ENCODE assay signal across 1 cellular context in the genomic region with DNA sequence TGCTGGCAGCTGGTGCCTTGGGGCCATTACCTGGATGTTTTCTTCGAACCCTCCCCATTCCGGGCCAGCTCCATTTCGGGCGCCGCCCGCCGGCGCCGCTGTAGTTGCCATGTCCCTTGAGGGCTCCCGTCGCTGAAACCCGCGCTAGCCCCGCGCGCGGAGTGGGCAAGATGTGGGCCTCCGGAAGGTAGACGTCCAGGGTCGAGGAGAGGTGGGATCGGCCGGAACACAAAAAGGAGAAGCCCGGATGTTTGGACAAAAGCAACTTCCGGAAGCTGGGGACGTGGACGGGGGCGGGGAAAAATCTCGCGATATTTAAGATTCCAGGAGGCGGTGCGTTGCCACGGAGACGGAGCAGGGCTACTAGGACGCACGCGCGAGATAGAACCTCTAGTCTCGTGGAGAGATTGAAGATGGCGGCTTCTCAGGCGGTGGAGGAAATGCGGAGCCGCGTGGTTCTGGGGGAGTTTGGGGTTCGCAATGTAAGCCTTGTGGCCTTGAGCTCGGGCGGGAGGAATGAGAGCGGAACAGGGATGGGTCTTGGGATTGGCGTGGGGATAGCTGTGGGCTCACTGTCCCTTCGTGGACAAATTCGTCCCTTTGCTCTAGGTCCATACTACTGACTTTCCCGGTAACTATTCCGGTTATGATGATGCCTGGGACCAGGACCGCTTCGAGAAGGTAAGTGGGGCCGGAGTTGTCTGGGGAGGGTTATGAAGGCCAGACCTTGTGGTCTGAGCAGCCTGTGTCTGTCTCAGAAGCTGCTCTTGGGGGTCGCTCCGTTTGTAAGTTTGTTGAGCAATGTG.
TF ChIP-seq lines count a peak whose summit lies in the region.

A gene with protein sequence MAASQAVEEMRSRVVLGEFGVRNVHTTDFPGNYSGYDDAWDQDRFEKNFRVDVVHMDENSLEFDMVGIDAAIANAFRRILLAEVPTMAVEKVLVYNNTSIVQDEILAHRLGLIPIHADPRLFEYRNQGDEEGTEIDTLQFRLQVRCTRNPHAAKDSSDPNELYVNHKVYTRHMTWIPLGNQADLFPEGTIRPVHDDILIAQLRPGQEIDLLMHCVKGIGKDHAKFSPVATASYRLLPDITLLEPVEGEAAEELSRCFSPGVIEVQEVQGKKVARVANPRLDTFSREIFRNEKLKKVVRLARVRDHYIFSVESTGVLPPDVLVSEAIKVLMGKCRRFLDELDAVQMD (plus strand): TSS at position 393 of the 806 bp plus-strand sequence. CDS start 21 bp downstream, at position 414.
A gene (minus strand): TSS at position 230 of the 806 bp plus-strand sequence. CDS start 119 bp downstream, at position 111.

TF ChIP-seq in HepG2, 621 proteins besides CTCF, POLR2A, EP300 and RAD21 (continued from another document and continues in another):
- TF ChIP-seq, protein P1, sequence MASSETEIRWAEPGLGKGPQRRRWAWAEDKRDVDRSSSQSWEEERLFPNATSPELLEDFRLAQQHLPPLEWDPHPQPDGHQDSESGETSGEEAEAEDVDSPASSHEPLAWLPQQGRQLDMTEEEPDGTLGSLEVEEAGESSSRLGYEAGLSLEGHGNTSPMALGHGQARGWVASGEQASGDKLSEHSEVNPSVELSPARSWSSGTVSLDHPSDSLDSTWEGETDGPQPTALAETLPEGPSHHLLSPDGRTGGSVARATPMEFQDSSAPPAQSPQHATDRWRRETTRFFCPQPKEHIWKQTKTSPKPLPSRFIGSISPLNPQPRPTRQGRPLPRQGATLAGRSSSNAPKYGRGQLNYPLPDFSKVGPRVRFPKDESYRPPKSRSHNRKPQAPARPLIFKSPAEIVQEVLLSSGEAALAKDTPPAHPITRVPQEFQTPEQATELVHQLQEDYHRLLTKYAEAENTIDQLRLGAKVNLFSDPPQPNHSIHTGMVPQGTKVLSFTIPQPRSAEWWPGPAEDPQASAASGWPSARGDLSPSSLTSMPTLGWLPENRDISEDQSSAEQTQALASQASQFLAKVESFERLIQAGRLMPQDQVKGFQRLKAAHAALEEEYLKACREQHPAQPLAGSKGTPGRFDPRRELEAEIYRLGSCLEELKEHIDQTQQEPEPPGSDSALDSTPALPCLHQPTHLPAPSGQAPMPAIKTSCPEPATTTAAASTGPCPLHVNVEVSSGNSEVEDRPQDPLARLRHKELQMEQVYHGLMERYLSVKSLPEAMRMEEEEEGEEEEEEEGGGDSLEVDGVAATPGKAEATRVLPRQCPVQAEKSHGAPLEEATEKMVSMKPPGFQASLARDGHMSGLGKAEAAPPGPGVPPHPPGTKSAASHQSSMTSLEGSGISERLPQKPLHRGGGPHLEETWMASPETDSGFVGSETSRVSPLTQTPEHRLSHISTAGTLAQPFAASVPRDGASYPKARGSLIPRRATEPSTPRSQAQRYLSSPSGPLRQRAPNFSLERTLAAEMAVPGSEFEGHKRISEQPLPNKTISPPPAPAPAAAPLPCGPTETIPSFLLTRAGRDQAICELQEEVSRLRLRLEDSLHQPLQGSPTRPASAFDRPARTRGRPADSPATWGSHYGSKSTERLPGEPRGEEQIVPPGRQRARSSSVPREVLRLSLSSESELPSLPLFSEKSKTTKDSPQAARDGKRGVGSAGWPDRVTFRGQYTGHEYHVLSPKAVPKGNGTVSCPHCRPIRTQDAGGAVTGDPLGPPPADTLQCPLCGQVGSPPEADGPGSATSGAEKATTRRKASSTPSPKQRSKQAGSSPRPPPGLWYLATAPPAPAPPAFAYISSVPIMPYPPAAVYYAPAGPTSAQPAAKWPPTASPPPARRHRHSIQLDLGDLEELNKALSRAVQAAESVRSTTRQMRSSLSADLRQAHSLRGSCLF (CRISPR knock-in tag; IDR thresholded peaks at IDR 0.05; ENCODE audit: borderline replicate concordance): no peak
- TF ChIP-seq MEIS1 (CRISPR knock-in tag; IDR thresholded peaks at IDR 0.05; ENCODE audit: borderline replicate concordance) (peak; percentile 73; the same call in 1 of the 2 replicates), ZNF296 (CRISPR knock-in tag; conservative IDR thresholded peaks at IDR 0.05) (peak; percentile 67; the same call in 1 of the 2 replicates), ZBTB1 (CRISPR knock-in tag; IDR thresholded peaks at IDR 0.05; ENCODE audit: borderline replicate concordance) (no peak), ZNF367 (CRISPR knock-in tag; IDR thresholded peaks at IDR 0.05; ENCODE audit: borderline replicate concordance) (0 out of 2 replicates have a peak, but pooled peaks have one; percentile 37), ZNF773 (CRISPR knock-in tag; IDR thresholded peaks at IDR 0.05; ENCODE audit: borderline replicate concordance) (peak; percentile 36; the same call in 1 of the 2 replicates), JUNB (CRISPR knock-in tag; IDR thresholded peaks at IDR 0.05; ENCODE audit: borderline replicate concordance) (no peak), HDAC1 (CRISPR knock-in tag; IDR thresholded peaks at IDR 0.05) (peak; percentile 94), ZNF781 (CRISPR knock-in tag; IDR thresholded peaks at IDR 0.05; ENCODE audit: borderline replicate concordance, not compliant biosample characterization) (peak; percentile 57), SYNCRIP (IDR thresholded peaks at IDR 0.05; ENCODE audit: insufficient read depth, low read depth, low read length) (no peak), NCOA1 (CRISPR knock-in tag; IDR thresholded peaks at IDR 0.05) (no peak), ZNF530 (CRISPR knock-in tag; IDR thresholded peaks at IDR 0.05; ENCODE audit: low read depth) (no peak), REPIN1 (CRISPR knock-in tag; IDR thresholded peaks at IDR 0.05; ENCODE audit: borderline replicate concordance, low read depth) (peak; percentile 82; the same call in 1 of the 2 replicates), ZNF292 (CRISPR knock-in tag; IDR thresholded peaks at IDR 0.05; ENCODE audit: borderline replicate concordance, low read depth) (no peak), SAP130 (CRISPR knock-in tag; IDR thresholded peaks at IDR 0.05; ENCODE audit: low read depth) (peak; percentile 98), ZC3H4 (CRISPR knock-in tag; IDR thresholded peaks at IDR 0.05; ENCODE audit: borderline replicate concordance) (no peak), MTA3 (CRISPR knock-in tag; IDR thresholded peaks at IDR 0.05) (no peak)
- TF ChIP-seq, protein P2, sequence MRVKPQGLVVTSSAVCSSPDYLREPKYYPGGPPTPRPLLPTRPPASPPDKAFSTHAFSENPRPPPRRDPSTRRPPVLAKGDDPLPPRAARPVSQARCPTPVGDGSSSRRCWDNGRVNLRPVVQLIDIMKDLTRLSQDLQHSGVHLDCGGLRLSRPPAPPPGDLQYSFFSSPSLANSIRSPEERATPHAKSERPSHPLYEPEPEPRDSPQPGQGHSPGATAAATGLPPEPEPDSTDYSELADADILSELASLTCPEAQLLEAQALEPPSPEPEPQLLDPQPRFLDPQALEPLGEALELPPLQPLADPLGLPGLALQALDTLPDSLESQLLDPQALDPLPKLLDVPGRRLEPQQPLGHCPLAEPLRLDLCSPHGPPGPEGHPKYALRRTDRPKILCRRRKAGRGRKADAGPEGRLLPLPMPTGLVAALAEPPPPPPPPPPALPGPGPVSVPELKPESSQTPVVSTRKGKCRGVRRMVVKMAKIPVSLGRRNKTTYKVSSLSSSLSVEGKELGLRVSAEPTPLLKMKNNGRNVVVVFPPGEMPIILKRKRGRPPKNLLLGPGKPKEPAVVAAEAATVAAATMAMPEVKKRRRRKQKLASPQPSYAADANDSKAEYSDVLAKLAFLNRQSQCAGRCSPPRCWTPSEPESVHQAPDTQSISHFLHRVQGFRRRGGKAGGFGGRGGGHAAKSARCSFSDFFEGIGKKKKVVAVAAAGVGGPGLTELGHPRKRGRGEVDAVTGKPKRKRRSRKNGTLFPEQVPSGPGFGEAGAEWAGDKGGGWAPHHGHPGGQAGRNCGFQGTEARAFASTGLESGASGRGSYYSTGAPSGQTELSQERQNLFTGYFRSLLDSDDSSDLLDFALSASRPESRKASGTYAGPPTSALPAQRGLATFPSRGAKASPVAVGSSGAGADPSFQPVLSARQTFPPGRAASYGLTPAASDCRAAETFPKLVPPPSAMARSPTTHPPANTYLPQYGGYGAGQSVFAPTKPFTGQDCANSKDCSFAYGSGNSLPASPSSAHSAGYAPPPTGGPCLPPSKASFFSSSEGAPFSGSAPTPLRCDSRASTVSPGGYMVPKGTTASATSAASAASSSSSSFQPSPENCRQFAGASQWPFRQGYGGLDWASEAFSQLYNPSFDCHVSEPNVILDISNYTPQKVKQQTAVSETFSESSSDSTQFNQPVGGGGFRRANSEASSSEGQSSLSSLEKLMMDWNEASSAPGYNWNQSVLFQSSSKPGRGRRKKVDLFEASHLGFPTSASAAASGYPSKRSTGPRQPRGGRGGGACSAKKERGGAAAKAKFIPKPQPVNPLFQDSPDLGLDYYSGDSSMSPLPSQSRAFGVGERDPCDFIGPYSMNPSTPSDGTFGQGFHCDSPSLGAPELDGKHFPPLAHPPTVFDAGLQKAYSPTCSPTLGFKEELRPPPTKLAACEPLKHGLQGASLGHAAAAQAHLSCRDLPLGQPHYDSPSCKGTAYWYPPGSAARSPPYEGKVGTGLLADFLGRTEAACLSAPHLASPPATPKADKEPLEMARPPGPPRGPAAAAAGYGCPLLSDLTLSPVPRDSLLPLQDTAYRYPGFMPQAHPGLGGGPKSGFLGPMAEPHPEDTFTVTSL (CRISPR knock-in tag; IDR thresholded peaks at IDR 0.05; ENCODE audit: borderline replicate concordance): peak; percentile 48; the same call in 1 of the 2 replicates
- TF ChIP-seq, protein P3, sequence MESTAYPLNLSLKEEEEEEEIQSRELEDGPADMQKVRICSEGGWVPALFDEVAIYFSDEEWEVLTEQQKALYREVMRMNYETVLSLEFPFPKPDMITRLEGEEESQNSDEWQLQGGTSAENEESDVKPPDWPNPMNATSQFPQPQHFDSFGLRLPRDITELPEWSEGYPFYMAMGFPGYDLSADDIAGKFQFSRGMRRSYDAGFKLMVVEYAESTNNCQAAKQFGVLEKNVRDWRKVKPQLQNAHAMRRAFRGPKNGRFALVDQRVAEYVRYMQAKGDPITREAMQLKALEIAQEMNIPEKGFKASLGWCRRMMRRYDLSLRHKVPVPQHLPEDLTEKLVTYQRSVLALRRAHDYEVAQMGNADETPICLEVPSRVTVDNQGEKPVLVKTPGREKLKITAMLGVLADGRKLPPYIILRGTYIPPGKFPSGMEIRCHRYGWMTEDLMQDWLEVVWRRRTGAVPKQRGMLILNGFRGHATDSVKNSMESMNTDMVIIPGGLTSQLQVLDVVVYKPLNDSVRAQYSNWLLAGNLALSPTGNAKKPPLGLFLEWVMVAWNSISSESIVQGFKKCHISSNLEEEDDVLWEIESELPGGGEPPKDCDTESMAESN (CRISPR knock-in tag; conservative IDR thresholded peaks at IDR 0.05): peak; percentile 91
- TF ChIP-seq, protein P4, sequence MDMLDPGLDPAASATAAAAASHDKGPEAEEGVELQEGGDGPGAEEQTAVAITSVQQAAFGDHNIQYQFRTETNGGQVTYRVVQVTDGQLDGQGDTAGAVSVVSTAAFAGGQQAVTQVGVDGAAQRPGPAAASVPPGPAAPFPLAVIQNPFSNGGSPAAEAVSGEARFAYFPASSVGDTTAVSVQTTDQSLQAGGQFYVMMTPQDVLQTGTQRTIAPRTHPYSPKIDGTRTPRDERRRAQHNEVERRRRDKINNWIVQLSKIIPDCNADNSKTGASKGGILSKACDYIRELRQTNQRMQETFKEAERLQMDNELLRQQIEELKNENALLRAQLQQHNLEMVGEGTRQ (IDR thresholded peaks at IDR 0.05; ENCODE audit: low read depth, low read length): no peak; the same call in 1 of the 2 replicates
- TF ChIP-seq, protein P4 (CRISPR knock-in tag; IDR thresholded peaks at IDR 0.05; ENCODE audit: borderline replicate concordance): no peak; the same call in 1 of the 2 replicates
- TF ChIP-seq, protein P5, sequence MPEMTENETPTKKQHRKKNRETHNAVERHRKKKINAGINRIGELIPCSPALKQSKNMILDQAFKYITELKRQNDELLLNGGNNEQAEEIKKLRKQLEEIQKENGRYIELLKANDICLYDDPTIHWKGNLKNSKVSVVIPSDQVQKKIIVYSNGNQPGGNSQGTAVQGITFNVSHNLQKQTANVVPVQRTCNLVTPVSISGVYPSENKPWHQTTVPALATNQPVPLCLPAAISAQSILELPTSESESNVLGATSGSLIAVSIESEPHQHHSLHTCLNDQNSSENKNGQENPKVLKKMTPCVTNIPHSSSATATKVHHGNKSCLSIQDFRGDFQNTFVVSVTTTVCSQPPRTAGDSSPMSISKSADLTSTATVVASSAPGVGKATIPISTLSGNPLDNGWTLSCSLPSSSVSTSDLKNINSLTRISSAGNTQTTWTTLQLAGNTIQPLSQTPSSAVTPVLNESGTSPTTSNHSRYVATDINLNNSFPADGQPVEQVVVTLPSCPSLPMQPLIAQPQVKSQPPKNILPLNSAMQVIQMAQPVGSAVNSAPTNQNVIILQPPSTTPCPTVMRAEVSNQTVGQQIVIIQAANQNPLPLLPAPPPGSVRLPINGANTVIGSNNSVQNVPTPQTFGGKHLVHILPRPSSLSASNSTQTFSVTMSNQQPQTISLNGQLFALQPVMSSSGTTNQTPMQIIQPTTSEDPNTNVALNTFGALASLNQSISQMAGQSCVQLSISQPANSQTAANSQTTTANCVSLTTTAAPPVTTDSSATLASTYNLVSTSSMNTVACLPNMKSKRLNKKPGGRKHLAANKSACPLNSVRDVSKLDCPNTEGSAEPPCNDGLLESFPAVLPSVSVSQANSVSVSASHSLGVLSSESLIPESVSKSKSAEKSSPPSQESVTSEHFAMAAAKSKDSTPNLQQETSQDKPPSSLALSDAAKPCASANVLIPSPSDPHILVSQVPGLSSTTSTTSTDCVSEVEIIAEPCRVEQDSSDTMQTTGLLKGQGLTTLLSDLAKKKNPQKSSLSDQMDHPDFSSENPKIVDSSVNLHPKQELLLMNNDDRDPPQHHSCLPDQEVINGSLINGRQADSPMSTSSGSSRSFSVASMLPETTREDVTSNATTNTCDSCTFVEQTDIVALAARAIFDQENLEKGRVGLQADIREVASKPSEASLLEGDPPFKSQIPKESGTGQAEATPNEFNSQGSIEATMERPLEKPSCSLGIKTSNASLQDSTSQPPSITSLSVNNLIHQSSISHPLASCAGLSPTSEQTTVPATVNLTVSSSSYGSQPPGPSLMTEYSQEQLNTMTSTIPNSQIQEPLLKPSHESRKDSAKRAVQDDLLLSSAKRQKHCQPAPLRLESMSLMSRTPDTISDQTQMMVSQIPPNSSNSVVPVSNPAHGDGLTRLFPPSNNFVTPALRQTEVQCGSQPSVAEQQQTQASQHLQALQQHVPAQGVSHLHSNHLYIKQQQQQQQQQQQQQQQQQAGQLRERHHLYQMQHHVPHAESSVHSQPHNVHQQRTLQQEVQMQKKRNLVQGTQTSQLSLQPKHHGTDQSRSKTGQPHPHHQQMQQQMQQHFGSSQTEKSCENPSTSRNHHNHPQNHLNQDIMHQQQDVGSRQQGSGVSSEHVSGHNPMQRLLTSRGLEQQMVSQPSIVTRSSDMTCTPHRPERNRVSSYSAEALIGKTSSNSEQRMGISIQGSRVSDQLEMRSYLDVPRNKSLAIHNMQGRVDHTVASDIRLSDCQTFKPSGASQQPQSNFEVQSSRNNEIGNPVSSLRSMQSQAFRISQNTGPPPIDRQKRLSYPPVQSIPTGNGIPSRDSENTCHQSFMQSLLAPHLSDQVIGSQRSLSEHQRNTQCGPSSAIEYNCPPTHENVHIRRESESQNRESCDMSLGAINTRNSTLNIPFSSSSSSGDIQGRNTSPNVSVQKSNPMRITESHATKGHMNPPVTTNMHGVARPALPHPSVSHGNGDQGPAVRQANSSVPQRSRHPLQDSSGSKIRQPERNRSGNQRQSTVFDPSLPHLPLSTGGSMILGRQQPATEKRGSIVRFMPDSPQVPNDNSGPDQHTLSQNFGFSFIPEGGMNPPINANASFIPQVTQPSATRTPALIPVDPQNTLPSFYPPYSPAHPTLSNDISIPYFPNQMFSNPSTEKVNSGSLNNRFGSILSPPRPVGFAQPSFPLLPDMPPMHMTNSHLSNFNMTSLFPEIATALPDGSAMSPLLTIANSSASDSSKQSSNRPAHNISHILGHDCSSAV (CRISPR knock-in tag; IDR thresholded peaks at IDR 0.05; ENCODE audit: borderline replicate concordance): no peak; the same call in 1 of the 2 replicates
